ENCODE assay signal across 44 cellular contexts in the genomic region with DNA sequence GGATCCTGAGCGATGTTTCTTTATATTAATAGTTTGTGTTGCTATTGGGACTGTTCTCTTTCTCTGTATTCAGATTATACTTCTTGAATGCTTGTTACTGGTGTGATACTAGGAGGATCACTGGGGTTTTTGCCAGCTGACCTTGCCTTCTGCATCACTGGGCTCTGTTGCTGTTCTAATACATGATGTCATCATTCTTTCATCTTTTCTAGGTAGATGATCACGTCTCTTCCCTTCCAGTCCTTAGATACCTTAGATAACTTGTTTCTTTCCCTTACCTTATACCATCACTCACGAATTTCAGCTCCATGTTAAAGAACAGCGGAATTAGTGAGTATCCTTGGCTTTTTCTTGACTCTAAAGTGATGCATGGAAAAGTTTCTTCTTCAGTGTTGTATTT. TPM values are rescaled to one million over a fixed set of nuclear protein-coding genes. Genes with fewer than 3 reads are reported as not detected.
"Had no signal": no experiment of that assay in that cellular context is flagged by ENCODE, and none has a peak within 500 bp of the region (broad histone marks: within the 10 kb centered on the region; RNA-seq: fewer than 3 reads in every experiment).

A gene with protein sequence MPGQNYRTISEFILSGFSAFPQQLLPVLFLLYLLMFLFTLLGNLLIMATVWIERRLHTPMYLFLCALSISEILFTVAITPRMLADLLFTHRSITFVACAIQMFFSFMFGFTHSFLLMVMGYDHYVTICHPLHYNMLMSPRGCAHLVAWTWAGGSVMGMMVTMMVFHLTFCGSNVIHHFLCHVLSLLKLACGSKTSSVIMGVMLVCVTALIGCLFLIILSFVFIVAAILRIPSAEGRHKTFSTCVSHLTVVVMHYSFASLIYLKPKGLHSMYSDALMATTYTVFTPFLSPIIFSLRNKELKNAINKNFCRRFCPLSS (plus strand): TSS at position 264 of the 400 bp plus-strand sequence. CDS start 3,408 bp downstream, outside the sequence.

- H3K4me3 Mint-ChIP-seq: activated naive CD4-positive, alpha-beta T cell treated with anti-CD3 and anti-CD28 coated beads for 36 hours; activated naive CD4-positive, alpha-beta T cell treated with anti-CD3 and anti-CD28 coated beads, Interleukin-2, amount 10 ng/mL, durations not matched to agents 7 days and 5 days; activated naive CD4-positive, alpha-beta T cell treated with anti-CD3 and anti-CD28 coated beads, Interleukin-2, amount 50 U/mL, for 24 hours; activated naive CD8-positive, alpha-beta T cell; activated naive CD8-positive, alpha-beta T cell treated with anti-CD3 and anti-CD28 coated beads for 36 hours; activated naive CD8-positive, alpha-beta T cell treated with anti-CD3 and anti-CD28 coated beads, Interleukin-2, amount 10 ng/mL, durations not matched to agents 7 days and 5 days; activated naive CD8-positive, alpha-beta T cell treated with anti-CD3 and anti-CD28 coated beads, Interleukin-2, amount 50 U/mL, for 24 hours; activated T-cell treated with anti-CD3 and anti-CD28 coated beads, Interleukin-2, amount 50 U/mL, for 24 hours; activated T-cell treated with anti-CD3 and anti-CD28 coated beads, Interleukin-2, amount 50 U/mL, for 4 hours; activated T-cell treated with anti-CD3 and anti-CD28 coated beads, Interleukin-2, amount 50 U/mL, for 72 hours; activated T-helper 1 cell treated with anti-CD3 and anti-CD28 coated beads, Interleukin-12 subunit alpha, Interleukin-12 subunit beta, Interleukin-2, Interleukin-4 antibody, amounts not matched to agents 30 ng/mL and 10 ng/mL and 1 ng/mL, durations not matched to agents 14 hours and 24 hours and 36 hours; activated T-helper 17 cell treated with anti-CD3 and anti-CD28 coated beads, Interleukin-2, amount 50 U/mL, for 72 hours; brain; central memory CD8-positive, alpha-beta T cell had no signal

- DNase-seq: activated effector memory CD4-positive, alpha-beta T cell treated with anti-CD3 and anti-CD28 coated beads, Interleukin-2, amount 50 U/mL, for 16 hours; activated effector memory CD4-positive, alpha-beta T cell treated with Interleukin-2 at 50 U/mL for 16 hours; activated gamma-delta T cell; activated gamma-delta T cell treated with Interleukin-2 at 50 U/mL for 16 hours; activated naive CD4-positive, alpha-beta T cell; activated naive CD4-positive, alpha-beta T cell treated with anti-CD3 and anti-CD28 coated beads for 36 hours; activated naive CD4-positive, alpha-beta T cell treated with anti-CD3 and anti-CD28 coated beads, Interleukin-2, amount 10 ng/mL, durations not matched to agents 7 days and 5 days; activated naive CD4-positive, alpha-beta T cell treated with anti-CD3 and anti-CD28 coated beads, Interleukin-2, amount 50 U/mL, for 16 hours; activated naive CD4-positive, alpha-beta T cell treated with Interleukin-2 at 50 U/mL for 16 hours; activated naive CD8-positive, alpha-beta T cell treated with anti-CD3 and anti-CD28 coated beads for 36 hours; activated naive CD8-positive, alpha-beta T cell treated with anti-CD3 and anti-CD28 coated beads, Interleukin-2, amount 10 ng/mL, durations not matched to agents 7 days and 5 days; activated naive CD8-positive, alpha-beta T cell treated with anti-CD3 and anti-CD28 coated beads, Interleukin-2, amount 50 U/mL, for 24 hours; activated T-cell treated with anti-CD3 and anti-CD28 coated beads, Interleukin-2, amount 50 U/mL, for 1 hour; activated T-cell treated with anti-CD3 and anti-CD28 coated beads, Interleukin-2, amount 50 U/mL, for 24 hours; activated T-cell treated with anti-CD3 and anti-CD28 coated beads, Interleukin-2, amount 50 U/mL, for 4 hours; activated T-cell treated with anti-CD3 and anti-CD28 coated beads, Interleukin-2, amount 50 U/mL, for 48 hours; activated T-cell treated with anti-CD3 and anti-CD28 coated beads, Interleukin-2, amount 50 U/mL, for 72 hours; adrenal gland; amniotic stem cell; amygdala; anterior cingulate cortex; aorta; body of pancreas; brain microvascular endothelial cell; caudate nucleus; central memory CD4-positive, alpha-beta T cell; cerebellar nuclear complex had no signal

- H3K4me1 ChIP-seq: adrenal gland, ascending aorta, body of pancreas, breast epithelium had no signal

- H3K27ac Mint-ChIP-seq: activated naive CD4-positive, alpha-beta T cell treated with anti-CD3 and anti-CD28 coated beads for 36 hours; activated naive CD4-positive, alpha-beta T cell treated with anti-CD3 and anti-CD28 coated beads, Interleukin-2, amount 10 ng/mL, durations not matched to agents 7 days and 5 days; activated naive CD4-positive, alpha-beta T cell treated with anti-CD3 and anti-CD28 coated beads, Interleukin-2, amount 50 U/mL, for 24 hours; activated naive CD4-positive, alpha-beta T cell treated with anti-CD3 and anti-CD28 coated beads, Interleukin-2, amount 50 U/mL, for 72 hours; activated naive CD8-positive, alpha-beta T cell; activated naive CD8-positive, alpha-beta T cell treated with anti-CD3 and anti-CD28 coated beads for 36 hours; activated naive CD8-positive, alpha-beta T cell treated with anti-CD3 and anti-CD28 coated beads, Interleukin-2, amount 10 ng/mL, durations not matched to agents 7 days and 5 days; activated naive CD8-positive, alpha-beta T cell treated with anti-CD3 and anti-CD28 coated beads, Interleukin-2, amount 50 U/mL, for 24 hours; activated T-cell treated with anti-CD3 and anti-CD28 coated beads, Interleukin-2, amount 50 U/mL, for 24 hours; activated T-cell treated with anti-CD3 and anti-CD28 coated beads, Interleukin-2, amount 50 U/mL, for 72 hours; activated T-helper 1 cell treated with anti-CD3 and anti-CD28 coated beads, Interleukin-12 subunit alpha, Interleukin-12 subunit beta, Interleukin-2, Interleukin-4 antibody, amounts not matched to agents 30 ng/mL and 10 ng/mL and 1 ng/mL, durations not matched to agents 14 hours and 24 hours and 36 hours; activated T-helper 17 cell treated with anti-CD3 and anti-CD28 coated beads, Interleukin-2, amount 50 U/mL, for 72 hours; activated T-helper 2 cell treated with anti-CD3 and anti-CD28 coated beads, Interferon-gamma antibody, Interleukin-2, Interleukin-4, amounts not matched to agents 10 μg/mL and 5 μg/mL and 100 μg/mL, durations not matched to agents 14 hours and 24 hours and 36 hours; brain had no signal

- ATAC-seq: activated naive CD4-positive, alpha-beta T cell treated with anti-CD3 and anti-CD28 coated beads, Interleukin-2, amount 50 U/mL, for 72 hours; activated naive CD8-positive, alpha-beta T cell treated with anti-CD3 and anti-CD28 coated beads, Interleukin-2, amount 50 U/mL, for 24 hours; activated T-cell treated with anti-CD3 and anti-CD28 coated beads, Interleukin-2, amount 50 U/mL, for 4 hours; activated T-cell treated with anti-CD3 and anti-CD28 coated beads, Interleukin-2, amount 50 U/mL, for 72 hours; activated T-helper 17 cell treated with anti-CD3 and anti-CD28 coated beads, Interleukin-2, amount 50 U/mL, for 72 hours; body of pancreas had no signal

- H3K27me3 ChIP-seq: ascending aorta, brain microvascular endothelial cell, breast epithelium, cardiac muscle cell had no signal

- FAIRE-seq: astrocyte, bronchial epithelial cell had no signal

- H3K36me3 ChIP-seq: adrenal gland, ascending aorta, brain microvascular endothelial cell, breast epithelium, cardiac muscle cell had no signal

- H3K4me1 Mint-ChIP-seq: activated naive CD4-positive, alpha-beta T cell treated with anti-CD3 and anti-CD28 coated beads, Interleukin-2, amount 10 ng/mL, durations not matched to agents 7 days and 5 days; activated naive CD4-positive, alpha-beta T cell treated with anti-CD3 and anti-CD28 coated beads, Interleukin-2, amount 50 U/mL, for 24 hours; activated naive CD8-positive, alpha-beta T cell treated with anti-CD3 and anti-CD28 coated beads for 36 hours; activated naive CD8-positive, alpha-beta T cell treated with anti-CD3 and anti-CD28 coated beads, Interleukin-2, amount 10 ng/mL, durations not matched to agents 7 days and 5 days; activated naive CD8-positive, alpha-beta T cell treated with anti-CD3 and anti-CD28 coated beads, Interleukin-2, amount 50 U/mL, for 24 hours; activated T-helper 17 cell treated with anti-CD3 and anti-CD28 coated beads, Interleukin-2, amount 50 U/mL, for 72 hours; brain had no signal

- H3K4me3 ChIP-seq: adrenal gland, ascending aorta, body of pancreas, breast epithelium, cardiac muscle cell had no signal

- H3K27ac ChIP-seq: adrenal gland, ascending aorta, body of pancreas, brain microvascular endothelial cell, breast epithelium, cardiac muscle cell had no signal

- H3K27me3 Mint-ChIP-seq: activated naive CD8-positive, alpha-beta T cell treated with anti-CD3 and anti-CD28 coated beads for 36 hours had no signal

- H3K36me3 Mint-ChIP-seq: activated naive CD4-positive, alpha-beta T cell treated with anti-CD3 and anti-CD28 coated beads, Interleukin-2, amount 10 ng/mL, durations not matched to agents 7 days and 5 days; activated naive CD8-positive, alpha-beta T cell treated with anti-CD3 and anti-CD28 coated beads, Interleukin-2, amount 10 ng/mL, durations not matched to agents 7 days and 5 days; brain had no signal

- H3K9me3 ChIP-seq: body of pancreas had no signal

RNA-seq across cellular contexts. Expression of the gene that starts here (rescaled TPM):
- total RNA-seq: activated naive CD4-positive, alpha-beta T cell treated with anti-CD3 and anti-CD28 coated beads for 36 hours; activated naive CD4-positive, alpha-beta T cell treated with anti-CD3 and anti-CD28 coated beads, Interleukin-2, amount 50 U/mL, for 72 hours; activated naive CD8-positive, alpha-beta T cell treated with anti-CD3 and anti-CD28 coated beads for 36 hours; activated naive CD8-positive, alpha-beta T cell treated with anti-CD3 and anti-CD28 coated beads, Interleukin-2, amount 10 ng/mL, durations not matched to agents 7 days and 5 days; activated T-cell treated with anti-CD3 and anti-CD28 coated beads, Interleukin-2, amount 50 U/mL, for 4 hours; activated T-cell treated with anti-CD3 and anti-CD28 coated beads, Interleukin-2, amount 50 U/mL, for 72 hours; activated T-helper 1 cell treated with anti-CD3 and anti-CD28 coated beads, Interleukin-12 subunit alpha, Interleukin-12 subunit beta, Interleukin-2, Interleukin-4 antibody, amounts not matched to agents 30 ng/mL and 10 ng/mL and 1 ng/mL, durations not matched to agents 14 hours and 24 hours and 36 hours; activated T-helper 17 cell treated with anti-CD3 and anti-CD28 coated beads, Interleukin-2, amount 50 U/mL, for 72 hours; activated T-helper 2 cell treated with anti-CD3 and anti-CD28 coated beads, Interferon-gamma antibody, Interleukin-2, Interleukin-4, amounts not matched to agents 10 μg/mL and 5 μg/mL and 100 μg/mL, durations not matched to agents 14 hours and 24 hours and 36 hours; adrenal gland; aorta; ascending aorta; astrocyte; body of pancreas; breast epithelium; bronchial epithelial cell; cardiac muscle cell; cardiac septum; cerebellum; chondrocyte had no signal
- polyA plus RNA-seq: adipose tissue, adrenal gland, aorta, cardiac muscle cell had no signal
